In genomic region chr2:45892757-45893156, GRCh38 we compare ENCODE assay signal across 13 cellular contexts.
DNase-seq lines count a peak whose midpoint lies in the region; ATAC-seq and TF ChIP-seq lines count a peak whose summit lies in the region.
"Had no signal": no experiment of that assay in that cellular context is flagged by ENCODE, and none has a peak within 500 bp of the region (broad histone marks: within the 10 kb centered on the region; RNA-seq: fewer than 3 reads in every experiment).

No MANE protein-coding gene starts in this region.

- H3K9me3 ChIP-seq in right cardiac atrium (ENCODE audit: control insufficient read depth, low read length): no peaks in the 10 kb centered on the region
- H3K9me3 ChIP-seq in sigmoid colon: no peaks in the 10 kb centered on the region

- H3K4me3 ChIP-seq in right cardiac atrium (ENCODE audit: low read length) (no peak overlapping the region), sigmoid colon (no peak overlapping the region)
- H3K4me3 ChIP-seq: hepatocyte had no signal

- no peaks in the 10 kb centered on the region for H3K36me3 ChIP-seq in sigmoid colon

- no peak for TF ChIP-seq CTCF in WTC11 (IDR thresholded peaks at IDR 0.05)
- TF ChIP-seq CTCF in sigmoid colon (IDR thresholded peaks at IDR 0.05): no peak

- 39% methylated on average over 7 of the region's 7 CpGs for WGBS in right cardiac atrium
- WGBS in sigmoid colon, 2 donors: 59 to 90% methylated on average over 7 of the region's 7 CpGs

- no peaks in the 10 kb centered on the region; the same call in 1 of the 2 replicates for H3K27me3 Mint-ChIP-seq in WTC11 (ENCODE audit: low read depth)
- H3K27me3 Mint-ChIP-seq: activated CD8-positive, alpha-beta T cell treated with anti-CD3 and anti-CD28 coated beads for 36 hours; activated naive CD4-positive, alpha-beta T cell treated with anti-CD3 and anti-CD28 coated beads, Interleukin-2, amount 10 ng/mL, durations not matched to agents 7 days and 5 days had no signal

- no peaks in the 10 kb centered on the region for H3K9me3 Mint-ChIP-seq in WTC11
- H3K9me3 Mint-ChIP-seq: activated CD8-positive, alpha-beta T cell treated with anti-CD3 and anti-CD28 coated beads for 36 hours; activated naive CD4-positive, alpha-beta T cell treated with anti-CD3 and anti-CD28 coated beads, Interleukin-2, amount 10 ng/mL, durations not matched to agents 7 days and 5 days had no signal

- H3K36me3 Mint-ChIP-seq in WTC11: no peaks in the 10 kb centered on the region

- TF ChIP-seq EP300 in sigmoid colon (IDR thresholded peaks at IDR 0.05): no peak

- H3K4me1 ChIP-seq in right cardiac atrium (ENCODE audit: control insufficient read depth, insufficient read depth, low read length) (peaks cover 23% of the 10 kb centered on the region), sigmoid colon (peaks cover 0 to 73% (median 50%) of the 10 kb centered on the region in 4 donors)

- H3K27me3 ChIP-seq in right cardiac atrium (ENCODE audit: control insufficient read depth, insufficient read depth): no peaks in the 10 kb centered on the region
- H3K27me3 ChIP-seq in sigmoid colon: no peaks in the 10 kb centered on the region
- H3K27me3 ChIP-seq: hepatocyte had no signal

- POLR2A ChIA-PET in WTC11 (lab: Charles Lee): no interaction called here

- intact Hi-C loops in right cardiac atrium (cut with DNase I): no loop called here
- intact Hi-C loops in sigmoid colon (cut with DNase I): no loop called here

- DNase-seq in A172 (ENCODE audit: low spot score): peak; percentile 16
- DNase-seq in EL: peak; percentile 5
- peak; percentile 79 for DNase-seq in NCI-H446 (lab: John Stamatoyannopoulos, UW)
- peak in 2 of 3 donors; percentile 65 to 80 for DNase-seq in right cardiac atrium
- no peak for DNase-seq in RKO (ENCODE audit: low spot score)
- no peak for DNase-seq in WTC11 (ENCODE audit: low spot score)
- DNase-seq in sigmoid colon: no peak
- DNase-seq: activated CD8-positive, alpha-beta T cell treated with anti-CD3 and anti-CD28 coated beads for 36 hours; activated naive CD4-positive, alpha-beta T cell treated with anti-CD3 and anti-CD28 coated beads, Interleukin-2, amount 10 ng/mL, durations not matched to agents 7 days and 5 days; CD4-positive, CD25-positive, alpha-beta regulatory T cell; midbrain had no signal

- ATAC-seq in right cardiac atrium (no peak), GM21529 (IDR thresholded peaks at IDR 0.05; ENCODE audit: unreplicated experiment) (no peak), WTC11 (no peak)
- ATAC-seq: activated CD8-positive, alpha-beta T cell treated with anti-CD3 and anti-CD28 coated beads for 36 hours had no signal

- H3K4me3 Mint-ChIP-seq in WTC11: no peak overlapping the region
- H3K4me3 Mint-ChIP-seq: activated CD8-positive, alpha-beta T cell treated with anti-CD3 and anti-CD28 coated beads for 36 hours; activated naive CD4-positive, alpha-beta T cell treated with anti-CD3 and anti-CD28 coated beads, Interleukin-2, amount 10 ng/mL, durations not matched to agents 7 days and 5 days; CD4-positive, CD25-positive, alpha-beta regulatory T cell had no signal

- no peak overlapping the region for H3K27ac ChIP-seq in right cardiac atrium (ENCODE audit: low read length)
- no peak overlapping the region for H3K27ac ChIP-seq in sigmoid colon
- H3K27ac ChIP-seq: hepatocyte had no signal

- H3K4me1 Mint-ChIP-seq in WTC11: peaks cover 11% of the 10 kb centered on the region

- CTCF ChIA-PET in WTC11 (lab: Charles Lee): no interaction called here

- no peak for TF ChIP-seq POLR2A in sigmoid colon (IDR thresholded peaks at IDR 0.05)

- no peak overlapping the region; the same call in 1 of the 2 replicates for H3K27ac Mint-ChIP-seq in WTC11
- H3K27ac Mint-ChIP-seq: activated CD8-positive, alpha-beta T cell treated with anti-CD3 and anti-CD28 coated beads for 36 hours; activated naive CD4-positive, alpha-beta T cell treated with anti-CD3 and anti-CD28 coated beads, Interleukin-2, amount 10 ng/mL, durations not matched to agents 7 days and 5 days had no signal

TF ChIP-seq in WTC11, 78 proteins besides CTCF, POLR2A, EP300 and RAD21:
- TF ChIP-seq ATF3 (CRISPR knock-in tag; conservative IDR thresholded peaks at IDR 0.05) (no peak), GABPB1 (CRISPR knock-in tag; IDR thresholded peaks at IDR 0.05) (no peak), ZSCAN18 (CRISPR knock-in tag; IDR thresholded peaks at IDR 0.05) (no peak), PRRX2 (CRISPR knock-in tag; IDR thresholded peaks at IDR 0.05) (no peak), PRDM15 (CRISPR knock-in tag; IDR thresholded peaks at IDR 0.05) (no peak), E2F1 (CRISPR knock-in tag; IDR thresholded peaks at IDR 0.05) (no peak), NFE2L1 (CRISPR knock-in tag; IDR thresholded peaks at IDR 0.05) (no peak), FOXP4 (CRISPR knock-in tag; IDR thresholded peaks at IDR 0.05) (no peak), FOXK1 (CRISPR knock-in tag; IDR thresholded peaks at IDR 0.05) (no peak)

Comparison
In these comparisons a context has a peak if more than half of its experiments do, and no peak if none do; other contexts are left out.
1. DNase-seq: peak in A172 (single experiment), EL (single experiment), NCI-H446 (2 of 2) and right cardiac atrium (2 of 3); none in RKO (single experiment), WTC11 (single experiment) and sigmoid colon (single experiment).